8 cellular contexts compared by ENCODE assay signal in genomic region chr2:177553176-177553909, GRCh38.
DNase-seq lines count a peak whose midpoint lies in the region; ATAC-seq and TF ChIP-seq lines count a peak whose summit lies in the region.

No MANE protein-coding gene starts in this region.

- intact Hi-C loops in left ventricle myocardium superior (cut with micrococcal nuclease), result no loop called here

- DNase-seq in BJ (ENCODE audit: low read depth), result no peak
- DNase-seq in HT-29 (ENCODE audit: low spot score), result peak; percentile 58
- no peak for DNase-seq in activated CD8-positive, alpha-beta T cell treated with anti-CD3 and anti-CD28 coated beads, Interleukin-2, amount 10 ng/mL, durations not matched to agents 7 days and 5 days
- DNase-seq in left ventricle myocardium superior, result no peak
- no peak for DNase-seq in retinal pigment epithelial cell (ENCODE audit: low read depth)
- DNase-seq in GF-D8 (lab: John Stamatoyannopoulos, UW), result no peak

- CTCF ChIA-PET in BJ (lab: Yijun Ruan, JAX), result no interaction called here
- CTCF ChIA-PET in activated CD8-positive, alpha-beta T cell treated with anti-CD3 and anti-CD28 coated beads, Interleukin-2, amount 10 ng/mL, durations not matched to agents 7 days and 5 days (lab: Charles Lee), result no interaction called here

- no peak for ATAC-seq in activated CD8-positive, alpha-beta T cell treated with anti-CD3 and anti-CD28 coated beads, Interleukin-2, amount 10 ng/mL, durations not matched to agents 7 days and 5 days
- ATAC-seq in left ventricle myocardium superior, result peak; percentile 10
- no peak for ATAC-seq in HG02678 (IDR thresholded peaks at IDR 0.05; ENCODE audit: unreplicated experiment)
- ATAC-seq in GM19467 (IDR thresholded peaks at IDR 0.05; ENCODE audit: unreplicated experiment), result no peak

- peaks cover 2% of the 10 kb centered on the region for H3K36me3 Mint-ChIP-seq in activated CD8-positive, alpha-beta T cell treated with anti-CD3 and anti-CD28 coated beads, Interleukin-2, amount 10 ng/mL, durations not matched to agents 7 days and 5 days (ENCODE audit: low read depth)

- no peaks in the 10 kb centered on the region; the same call in 1 of the 2 replicates for H3K27me3 ChIP-seq in BJ (ENCODE audit: control insufficient read depth, insufficient read depth, low read length)

- peaks cover 6% of the 10 kb centered on the region for H3K9me3 Mint-ChIP-seq in activated CD8-positive, alpha-beta T cell treated with anti-CD3 and anti-CD28 coated beads, Interleukin-2, amount 10 ng/mL, durations not matched to agents 7 days and 5 days (ENCODE audit: insufficient read depth)

- H3K27me3 Mint-ChIP-seq in activated CD8-positive, alpha-beta T cell treated with anti-CD3 and anti-CD28 coated beads, Interleukin-2, amount 10 ng/mL, durations not matched to agents 7 days and 5 days (ENCODE audit: low read depth), result peaks cover 10% of the 10 kb centered on the region

- no peaks in the 10 kb centered on the region for H3K36me3 ChIP-seq in BJ (ENCODE audit: control insufficient read depth, insufficient read depth, low read length)

- peak overlapping the region; percentile 71 for H3K4me3 ChIP-seq in BJ (ENCODE audit: low read depth, low read length)
- H3K4me3 ChIP-seq in retinal pigment epithelial cell (ENCODE audit: low read length), result peak overlapping the region; percentile 98

- POLR2A ChIA-PET in BJ (lab: Charles Lee), result no interaction called here
- POLR2A ChIA-PET in activated CD8-positive, alpha-beta T cell treated with anti-CD3 and anti-CD28 coated beads, Interleukin-2, amount 10 ng/mL, durations not matched to agents 7 days and 5 days (lab: Charles Lee), result interaction anchor here (0.6 kb wide), 1 partner anchor 1560 kb away, joined by 3 read pairs; no protein-coding TSS in a partner anchor

- no peak for TF ChIP-seq CTCF in BJ (IDR thresholded peaks at IDR 0.05; ENCODE audit: insufficient read depth, low read depth, low read length)
- no peak for TF ChIP-seq CTCF in retinal pigment epithelial cell (conservative IDR thresholded peaks at IDR 0.05; ENCODE audit: low read depth, low read length)

- peaks cover 15% of the 10 kb centered on the region for H3K4me1 Mint-ChIP-seq in activated CD8-positive, alpha-beta T cell treated with anti-CD3 and anti-CD28 coated beads, Interleukin-2, amount 10 ng/mL, durations not matched to agents 7 days and 5 days (ENCODE audit: low read depth)

- peak overlapping the region; percentile 83 for H3K4me3 Mint-ChIP-seq in activated CD8-positive, alpha-beta T cell treated with anti-CD3 and anti-CD28 coated beads, Interleukin-2, amount 10 ng/mL, durations not matched to agents 7 days and 5 days

- H3K27ac Mint-ChIP-seq in activated CD8-positive, alpha-beta T cell treated with anti-CD3 and anti-CD28 coated beads, Interleukin-2, amount 10 ng/mL, durations not matched to agents 7 days and 5 days, result peak overlapping the region; percentile 97
